ENCODE assay signal across 27 cellular contexts in genomic region chr20:24138126-24138857, GRCh38.
"Had no signal": no experiment of that assay in that cellular context is flagged by ENCODE, and none has a peak within 500 bp of the region (broad histone marks: within the 10 kb centered on the region; RNA-seq: fewer than 3 reads in every experiment).

No MANE protein-coding gene starts in this region.

- H3K36me3 Mint-ChIP-seq: memory B cell; neural progenitor cell; stimulated activated naive B cell treated with anti-CD40 and anti-IgM and Interleukin-4, amounts not matched to agents 10 μg/mL and 1 μg/mL and 100 μg/mL, for 72 hours had no signal

- H3K9me3 Mint-ChIP-seq: neural progenitor cell had no signal

- H3K36me3 ChIP-seq: esophagus muscularis mucosa, gastrocnemius medialis, heart right ventricle, left ventricle myocardium inferior, lower lobe of right lung, neural progenitor cell, prostate gland, right lobe of liver, spleen, suprapubic skin, thyroid gland, upper lobe of left lung, uterus had no signal

- DNase-seq: cerebellar nuclear complex; effector memory CD8-positive, alpha-beta T cell; gastrocnemius medialis; heart right ventricle; hypothalamus; left ventricle myocardium inferior; lower lobe of right lung; midbrain; naive B cell; occipital lobe; right lobe of liver; spleen; stimulated activated CD4-positive, alpha-beta T cell treated with anti-CD3 and anti-CD28 coated beads, Interleukin-15, amount 100 ng/mL, for 24 hours; stimulated activated CD4-positive, alpha-beta T cell treated with anti-CD3 and anti-CD28 coated beads, Interleukin-1b, Interleukin-23, amount 100 ng/mL, for 48 hours; stimulated activated CD4-positive, alpha-beta T cell treated with anti-CD3 and anti-CD28 coated beads, Interleukin-4, amount 100 ng/mL, for 24 hours; stimulated activated naive B cell treated with anti-CD40 and anti-IgM and Interleukin-4, amounts not matched to agents 10 μg/mL and 1 μg/mL and 100 μg/mL, for 72 hours; thyroid gland; upper lobe of left lung; uterus had no signal

- H2AFZ ChIP-seq: neural progenitor cell, parathyroid adenoma had no signal

- H3K27ac Mint-ChIP-seq: dendritic cell treated with granulocyte-macrophage colony-stimulating factor and Interleukin-4, amounts not matched to agents 40 ng/mL and 50 ng/mL, for 4 days; memory B cell; neural progenitor cell; stimulated activated naive B cell treated with anti-CD40 and anti-IgM and Interleukin-4, amounts not matched to agents 10 μg/mL and 1 μg/mL and 100 μg/mL, for 72 hours had no signal

- H3K27me3 Mint-ChIP-seq: memory B cell had no signal

- H3K9me3 ChIP-seq: esophagus muscularis mucosa, gastrocnemius medialis, lower lobe of right lung, prostate gland, right lobe of liver, suprapubic skin, thyroid gland, uterus had no signal

- H3K27ac ChIP-seq: epithelial cell of prostate, esophagus muscularis mucosa, gastrocnemius medialis, heart right ventricle, left ventricle myocardium inferior, lower lobe of right lung, neural progenitor cell, parathyroid adenoma, prostate gland, right lobe of liver, spleen, suprapubic skin, thyroid gland, upper lobe of left lung, uterus had no signal

- H3K79me2 ChIP-seq: parathyroid adenoma had no signal

- H3K4me1 Mint-ChIP-seq: memory B cell; naive B cell; neural progenitor cell; stimulated activated naive B cell treated with anti-CD40 and anti-IgM and Interleukin-4, amounts not matched to agents 10 μg/mL and 1 μg/mL and 100 μg/mL, for 72 hours had no signal

- H3K9ac ChIP-seq: neural progenitor cell, parathyroid adenoma had no signal

- H3K4me3 Mint-ChIP-seq: dendritic cell treated with granulocyte-macrophage colony-stimulating factor and Interleukin-4, amounts not matched to agents 40 ng/mL and 50 ng/mL, for 4 days; effector memory CD8-positive, alpha-beta T cell; memory B cell; naive B cell; neural progenitor cell; stimulated activated naive B cell treated with anti-CD40 and anti-IgM and Interleukin-4, amounts not matched to agents 10 μg/mL and 1 μg/mL and 100 μg/mL, for 72 hours had no signal

- H3K4me1 ChIP-seq: esophagus muscularis mucosa, gastrocnemius medialis, heart right ventricle, left ventricle myocardium inferior, lower lobe of right lung, neural progenitor cell, parathyroid adenoma, right lobe of liver, spleen, suprapubic skin, thyroid gland, upper lobe of left lung, uterus had no signal

- H3K4me2 ChIP-seq: neural progenitor cell had no signal

- H3K27me3 ChIP-seq: esophagus muscularis mucosa, gastrocnemius medialis, heart right ventricle, neural progenitor cell, right lobe of liver, spleen, suprapubic skin, thyroid gland, upper lobe of left lung, uterus had no signal

- H3K4me3 ChIP-seq: esophagus muscularis mucosa, gastrocnemius medialis, heart right ventricle, left ventricle myocardium inferior, lower lobe of right lung, neural progenitor cell, prostate gland, right lobe of liver, spleen, suprapubic skin, thyroid gland, upper lobe of left lung, uterus had no signal

- ATAC-seq: effector memory CD8-positive, alpha-beta T cell; gastrocnemius medialis; heart right ventricle; lower lobe of right lung; right lobe of liver; stimulated activated naive B cell treated with anti-CD40 and anti-IgM and Interleukin-4, amounts not matched to agents 10 μg/mL and 1 μg/mL and 100 μg/mL, for 72 hours had no signal
